Comparison of ENCODE assay signal across 3 cellular contexts in genomic region chr20:37885593-37886507, GRCh38.
TF ChIP-seq lines count a peak whose summit lies in the region.

No MANE protein-coding gene starts in this region.

TF ChIP-seq in SK-N-SH, 30 proteins besides CTCF, POLR2A, EP300 and RAD21:
- TF ChIP-seq RCOR1 (IDR thresholded peaks at IDR 0.05; ENCODE audit: low read length) (no peak), MEF2A (IDR thresholded peaks at IDR 0.05; ENCODE audit: borderline replicate concordance, low read depth) (no peak), USF1 (IDR thresholded peaks at IDR 0.05; ENCODE audit: borderline replicate concordance, low read depth) (no peak), GATA2 (CRISPR knock-in tag; IDR thresholded peaks at IDR 0.05) (no peak), IRF3 (IDR thresholded peaks at IDR 0.05; ENCODE audit: low read depth, low read length) (no peak)
- TF ChIP-seq, protein P1, sequence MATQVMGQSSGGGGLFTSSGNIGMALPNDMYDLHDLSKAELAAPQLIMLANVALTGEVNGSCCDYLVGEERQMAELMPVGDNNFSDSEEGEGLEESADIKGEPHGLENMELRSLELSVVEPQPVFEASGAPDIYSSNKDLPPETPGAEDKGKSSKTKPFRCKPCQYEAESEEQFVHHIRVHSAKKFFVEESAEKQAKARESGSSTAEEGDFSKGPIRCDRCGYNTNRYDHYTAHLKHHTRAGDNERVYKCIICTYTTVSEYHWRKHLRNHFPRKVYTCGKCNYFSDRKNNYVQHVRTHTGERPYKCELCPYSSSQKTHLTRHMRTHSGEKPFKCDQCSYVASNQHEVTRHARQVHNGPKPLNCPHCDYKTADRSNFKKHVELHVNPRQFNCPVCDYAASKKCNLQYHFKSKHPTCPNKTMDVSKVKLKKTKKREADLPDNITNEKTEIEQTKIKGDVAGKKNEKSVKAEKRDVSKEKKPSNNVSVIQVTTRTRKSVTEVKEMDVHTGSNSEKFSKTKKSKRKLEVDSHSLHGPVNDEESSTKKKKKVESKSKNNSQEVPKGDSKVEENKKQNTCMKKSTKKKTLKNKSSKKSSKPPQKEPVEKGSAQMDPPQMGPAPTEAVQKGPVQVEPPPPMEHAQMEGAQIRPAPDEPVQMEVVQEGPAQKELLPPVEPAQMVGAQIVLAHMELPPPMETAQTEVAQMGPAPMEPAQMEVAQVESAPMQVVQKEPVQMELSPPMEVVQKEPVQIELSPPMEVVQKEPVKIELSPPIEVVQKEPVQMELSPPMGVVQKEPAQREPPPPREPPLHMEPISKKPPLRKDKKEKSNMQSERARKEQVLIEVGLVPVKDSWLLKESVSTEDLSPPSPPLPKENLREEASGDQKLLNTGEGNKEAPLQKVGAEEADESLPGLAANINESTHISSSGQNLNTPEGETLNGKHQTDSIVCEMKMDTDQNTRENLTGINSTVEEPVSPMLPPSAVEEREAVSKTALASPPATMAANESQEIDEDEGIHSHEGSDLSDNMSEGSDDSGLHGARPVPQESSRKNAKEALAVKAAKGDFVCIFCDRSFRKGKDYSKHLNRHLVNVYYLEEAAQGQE (IDR thresholded peaks at IDR 0.05; ENCODE audit: low read depth, low read length), result no peak

TF ChIP-seq in SK-N-SH treated with all-trans-retinoic acid at 6 μM for 48 hours, 23 proteins besides CTCF, POLR2A, EP300 and RAD21:
- TF ChIP-seq, protein P2, sequence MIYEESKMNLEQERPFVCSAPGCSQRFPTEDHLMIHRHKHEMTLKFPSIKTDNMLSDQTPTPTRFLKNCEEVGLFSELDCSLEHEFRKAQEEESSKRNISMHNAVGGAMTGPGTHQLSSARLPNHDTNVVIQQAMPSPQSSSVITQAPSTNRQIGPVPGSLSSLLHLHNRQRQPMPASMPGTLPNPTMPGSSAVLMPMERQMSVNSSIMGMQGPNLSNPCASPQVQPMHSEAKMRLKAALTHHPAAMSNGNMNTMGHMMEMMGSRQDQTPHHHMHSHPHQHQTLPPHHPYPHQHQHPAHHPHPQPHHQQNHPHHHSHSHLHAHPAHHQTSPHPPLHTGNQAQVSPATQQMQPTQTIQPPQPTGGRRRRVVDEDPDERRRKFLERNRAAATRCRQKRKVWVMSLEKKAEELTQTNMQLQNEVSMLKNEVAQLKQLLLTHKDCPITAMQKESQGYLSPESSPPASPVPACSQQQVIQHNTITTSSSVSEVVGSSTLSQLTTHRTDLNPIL (CRISPR knock-in tag; IDR thresholded peaks at IDR 0.05; ENCODE audit: low read depth), result no peak
- TF ChIP-seq ZFP30 (CRISPR knock-in tag; IDR thresholded peaks at IDR 0.05) (no peak), PPARA (CRISPR knock-in tag; IDR thresholded peaks at IDR 0.05; ENCODE audit: borderline replicate concordance) (no peak), ZNF565 (CRISPR knock-in tag; conservative IDR thresholded peaks at IDR 0.05; ENCODE audit: low read depth) (no peak), TCF4 (CRISPR knock-in tag; IDR thresholded peaks at IDR 0.05; ENCODE audit: borderline replicate concordance) (no peak), ZC3H10 (CRISPR knock-in tag; IDR thresholded peaks at IDR 0.05) (no peak), ZNF8 (CRISPR knock-in tag; IDR thresholded peaks at IDR 0.05) (no peak), OSR1 (CRISPR knock-in tag; IDR thresholded peaks at IDR 0.05) (no peak), TOX (CRISPR knock-in tag; IDR thresholded peaks at IDR 0.05; ENCODE audit: borderline replicate concordance) (no peak), CSRNP3 (CRISPR knock-in tag; IDR thresholded peaks at IDR 0.05) (no peak)

TF ChIP-seq in HepG2, 621 proteins besides CTCF, POLR2A, EP300 and RAD21 (continues in another document):
- TF ChIP-seq ZNF12 (CRISPR knock-in tag; IDR thresholded peaks at IDR 0.05) (no peak), ZKSCAN5 (CRISPR knock-in tag; IDR thresholded peaks at IDR 0.05) (no peak), ZNF577 (CRISPR knock-in tag; IDR thresholded peaks at IDR 0.05; ENCODE audit: borderline replicate concordance, low read depth) (no peak), ZNF614 (CRISPR knock-in tag; IDR thresholded peaks at IDR 0.05; ENCODE audit: borderline replicate concordance) (no peak), ZNF10 (CRISPR knock-in tag; IDR thresholded peaks at IDR 0.05; ENCODE audit: borderline replicate concordance, low read depth) (no peak), TARDBP (CRISPR knock-in tag; IDR thresholded peaks at IDR 0.05) (no peak; the same call in 1 of the 2 replicates), NCOA2 (CRISPR knock-in tag; IDR thresholded peaks at IDR 0.05) (no peak; the same call in 1 of the 2 replicates), AGO2 (optimal IDR thresholded peaks at IDR 0.05; ENCODE audit: low read depth, low read length) (no peak), TBL1XR1 (IDR thresholded peaks at IDR 0.05; ENCODE audit: borderline replicate concordance, low read length, partially characterized antibody) (no peak), ZSCAN25 (CRISPR knock-in tag; IDR thresholded peaks at IDR 0.05) (peak; percentile 11; the same call in 1 of the 2 replicates), ZNF567 (CRISPR knock-in tag; IDR thresholded peaks at IDR 0.05; ENCODE audit: borderline replicate concordance) (0 out of 2 replicates have a peak, but pooled peaks have one; percentile 10), ZNF253 (CRISPR knock-in tag; IDR thresholded peaks at IDR 0.05; ENCODE audit: borderline replicate concordance) (0 out of 2 replicates have a peak, but pooled peaks have one; percentile 5), ZFP36L1 (CRISPR knock-in tag; IDR thresholded peaks at IDR 0.05) (no peak), ZNF160 (CRISPR knock-in tag; IDR thresholded peaks at IDR 0.05) (no peak), SP5 (CRISPR knock-in tag; IDR thresholded peaks at IDR 0.05; ENCODE audit: borderline replicate concordance, low read depth) (no peak), ZNF20 (CRISPR knock-in tag; IDR thresholded peaks at IDR 0.05) (no peak), PBX2 (CRISPR knock-in tag; IDR thresholded peaks at IDR 0.05) (no peak), SUZ12 (IDR thresholded peaks at IDR 0.05; ENCODE audit: low read depth, low read length) (no peak), ZNF468 (CRISPR knock-in tag; IDR thresholded peaks at IDR 0.05) (no peak), PTBP1 (IDR thresholded peaks at IDR 0.05; ENCODE audit: low read depth, low read length, poor library complexity, severe bottlenecking) (no peak), CEBPG (CRISPR knock-in tag; IDR thresholded peaks at IDR 0.05) (peak; percentile 79), SNAI1 (CRISPR knock-in tag; IDR thresholded peaks at IDR 0.05; ENCODE audit: borderline replicate concordance) (no peak), PAXIP1 (CRISPR knock-in tag; conservative IDR thresholded peaks at IDR 0.05) (no peak; the same call in 1 of the 2 replicates), RBAK (CRISPR knock-in tag; IDR thresholded peaks at IDR 0.05) (no peak), ZNF740 (CRISPR knock-in tag; IDR thresholded peaks at IDR 0.05) (no peak), THAP8 (CRISPR knock-in tag; IDR thresholded peaks at IDR 0.05; ENCODE audit: borderline replicate concordance) (no peak), CBFB (CRISPR knock-in tag; IDR thresholded peaks at IDR 0.05) (no peak), NFKBIZ (CRISPR knock-in tag; IDR thresholded peaks at IDR 0.05) (no peak), ZNF350 (CRISPR knock-in tag; IDR thresholded peaks at IDR 0.05; ENCODE audit: borderline replicate concordance, low read depth) (peak; percentile 29; the same call in 1 of the 2 replicates), ZNF501 (CRISPR knock-in tag; IDR thresholded peaks at IDR 0.05) (no peak), CENPT (CRISPR knock-in tag; IDR thresholded peaks at IDR 0.05; ENCODE audit: low read depth) (no peak), GTF3A (CRISPR knock-in tag; conservative IDR thresholded peaks at IDR 0.05) (no peak), PRMT3 (CRISPR knock-in tag; IDR thresholded peaks at IDR 0.05; ENCODE audit: borderline replicate concordance, low read depth) (no peak), HMGA1 (CRISPR knock-in tag; conservative IDR thresholded peaks at IDR 0.05) (no peak), KAT8 (CRISPR knock-in tag; IDR thresholded peaks at IDR 0.05) (no peak), MTA3 (CRISPR knock-in tag; IDR thresholded peaks at IDR 0.05) (no peak), ZSCAN12 (CRISPR knock-in tag; IDR thresholded peaks at IDR 0.05) (no peak), ZNF414 (CRISPR knock-in tag; IDR thresholded peaks at IDR 0.05) (peak; percentile 59; the same call in 1 of the 2 replicates), ZBTB7A (CRISPR knock-in tag; IDR thresholded peaks at IDR 0.05) (no peak), REPIN1 (CRISPR knock-in tag; IDR thresholded peaks at IDR 0.05; ENCODE audit: borderline replicate concordance, low read depth) (0 out of 2 replicates have a peak, but pooled peaks have one; percentile 48), ZNF891 (CRISPR knock-in tag; IDR thresholded peaks at IDR 0.05) (0 out of 2 replicates have a peak, but pooled peaks have one; percentile 14), FOXA1 (IDR thresholded peaks at IDR 0.05) (no peak), FOXA1 (CRISPR knock-in tag; IDR thresholded peaks at IDR 0.05) (peak; percentile 5; the same call in 1 of the 2 replicates), GZF1 (CRISPR knock-in tag; IDR thresholded peaks at IDR 0.05) (no peak), RFXAP (CRISPR knock-in tag; IDR thresholded peaks at IDR 0.05; ENCODE audit: borderline replicate concordance) (no peak), SNAPC5 (CRISPR knock-in tag; IDR thresholded peaks at IDR 0.05; ENCODE audit: borderline replicate concordance) (0 out of 2 replicates have a peak, but pooled peaks have one; percentile 49), RFX1 (IDR thresholded peaks at IDR 0.05) (no peak), WIZ (CRISPR knock-in tag; IDR thresholded peaks at IDR 0.05) (no peak)
- TF ChIP-seq, protein P3, sequence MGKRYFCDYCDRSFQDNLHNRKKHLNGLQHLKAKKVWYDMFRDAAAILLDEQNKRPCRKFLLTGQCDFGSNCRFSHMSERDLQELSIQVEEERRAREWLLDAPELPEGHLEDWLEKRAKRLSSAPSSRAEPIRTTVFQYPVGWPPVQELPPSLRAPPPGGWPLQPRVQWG (CRISPR knock-in tag; IDR thresholded peaks at IDR 0.05; ENCODE audit: borderline replicate concordance, low read depth), result no peak
- TF ChIP-seq, protein P4, sequence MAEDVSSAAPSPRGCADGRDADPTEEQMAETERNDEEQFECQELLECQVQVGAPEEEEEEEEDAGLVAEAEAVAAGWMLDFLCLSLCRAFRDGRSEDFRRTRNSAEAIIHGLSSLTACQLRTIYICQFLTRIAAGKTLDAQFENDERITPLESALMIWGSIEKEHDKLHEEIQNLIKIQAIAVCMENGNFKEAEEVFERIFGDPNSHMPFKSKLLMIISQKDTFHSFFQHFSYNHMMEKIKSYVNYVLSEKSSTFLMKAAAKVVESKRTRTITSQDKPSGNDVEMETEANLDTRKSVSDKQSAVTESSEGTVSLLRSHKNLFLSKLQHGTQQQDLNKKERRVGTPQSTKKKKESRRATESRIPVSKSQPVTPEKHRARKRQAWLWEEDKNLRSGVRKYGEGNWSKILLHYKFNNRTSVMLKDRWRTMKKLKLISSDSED (CRISPR knock-in tag; IDR thresholded peaks at IDR 0.05), result no peak
